In genomic region chr9:35972093-35972492, GRCh38 we compare ENCODE assay signal across 10 cellular contexts. TPM values are rescaled to one million over a fixed set of nuclear protein-coding genes. Genes with fewer than 3 reads are reported as not detected.
DNase-seq lines count a peak whose midpoint lies in the region; ATAC-seq and TF ChIP-seq lines count a peak whose summit lies in the region.
"Had no signal": no experiment of that assay in that cellular context is flagged by ENCODE, and none has a peak within 500 bp of the region (broad histone marks: within the 10 kb centered on the region; RNA-seq: fewer than 3 reads in every experiment).

No MANE protein-coding gene starts in this region.

- H3K4me3 ChIP-seq in lower lobe of right lung: peak overlapping the region; percentile 22
- H3K4me3 ChIP-seq in uterus: no peak overlapping the region

- H3K9me3 ChIP-seq in lower lobe of right lung (peaks cover 16% of the 10 kb centered on the region), uterus (peaks cover 0 to 16% of the 10 kb centered on the region in 2 donors)

- H3K27ac ChIP-seq in lower lobe of right lung: no peak overlapping the region
- no peak overlapping the region for H3K27ac ChIP-seq in foreskin keratinocyte
- no peak overlapping the region for H3K27ac ChIP-seq in uterus

- H3K4me1 ChIP-seq in lower lobe of right lung: no peaks in the 10 kb centered on the region
- H3K4me1 ChIP-seq in foreskin keratinocyte: no peaks in the 10 kb centered on the region
- no peaks in the 10 kb centered on the region for H3K4me1 ChIP-seq in uterus

- no peak for TF ChIP-seq POLR2A in uterus (IDR thresholded peaks at IDR 0.05)

- DNase-seq in activated CD4-positive, alpha-beta T cell treated with anti-CD3 and anti-CD28 coated beads, Interleukin-2, amount 50 U/mL, for 1 hour: peak; percentile 6
- peak; percentile 8 for DNase-seq in activated naive CD8-positive, alpha-beta T cell treated with anti-CD3 and anti-CD28 coated beads, Interleukin-2, amount 50 U/mL, for 16 hours (ENCODE audit: low read depth, low spot score)
- DNase-seq in lower lobe of right lung: no peak
- no peak for DNase-seq in stimulated activated effector memory CD8-positive, alpha-beta T cell treated with anti-CD3 and anti-CD28 coated beads, Interleukin-12 subunit alpha, Interleukin-12 subunit beta, amount 100 ng/mL, for 72 hours (ENCODE audit: low spot score in 2 of 2)
- no peak for DNase-seq in foreskin keratinocyte
- DNase-seq in glomerular visceral epithelial cell (ENCODE audit: extremely low spot score): no peak
- no peak for DNase-seq in uterus
- DNase-seq: posterior cingulate gyrus, substantia nigra had no signal

- H3K4me1 Mint-ChIP-seq in stimulated activated effector memory CD8-positive, alpha-beta T cell treated with anti-CD3 and anti-CD28 coated beads, Interleukin-12 subunit alpha, Interleukin-12 subunit beta, amount 100 ng/mL, for 72 hours: peaks cover 11% of the 10 kb centered on the region

- intact Hi-C loops in lower lobe of right lung (cut with DNase I): no loop called here
- intact Hi-C loops in uterus (cut with DNase I; ENCODE audit: low total_unique reads): no loop called here

- H3K4me3 Mint-ChIP-seq in stimulated activated effector memory CD8-positive, alpha-beta T cell treated with anti-CD3 and anti-CD28 coated beads, Interleukin-12 subunit alpha, Interleukin-12 subunit beta, amount 100 ng/mL, for 72 hours: peak overlapping the region; percentile 26

- H3K9me3 Mint-ChIP-seq in stimulated activated effector memory CD8-positive, alpha-beta T cell treated with anti-CD3 and anti-CD28 coated beads, Interleukin-12 subunit alpha, Interleukin-12 subunit beta, amount 100 ng/mL, for 72 hours: peaks cover 22% of the 10 kb centered on the region

- no peak for TF ChIP-seq CTCF in lower lobe of right lung (IDR thresholded peaks at IDR 0.05)
- TF ChIP-seq CTCF in foreskin keratinocyte (conservative IDR thresholded peaks at IDR 0.05): no peak
- TF ChIP-seq CTCF in uterus (IDR thresholded peaks at IDR 0.05): no peak

- H3K36me3 Mint-ChIP-seq in stimulated activated effector memory CD8-positive, alpha-beta T cell treated with anti-CD3 and anti-CD28 coated beads, Interleukin-12 subunit alpha, Interleukin-12 subunit beta, amount 100 ng/mL, for 72 hours: no peaks in the 10 kb centered on the region

- ATAC-seq in lower lobe of right lung (no peak), foreskin keratinocyte (no peak)
- peak; percentile 61 for ATAC-seq in stimulated activated effector memory CD8-positive, alpha-beta T cell treated with anti-CD3 and anti-CD28 coated beads, Interleukin-12 subunit alpha, Interleukin-12 subunit beta, amount 100 ng/mL, for 72 hours

- no peak overlapping the region for H3K27ac Mint-ChIP-seq in stimulated activated effector memory CD8-positive, alpha-beta T cell treated with anti-CD3 and anti-CD28 coated beads, Interleukin-12 subunit alpha, Interleukin-12 subunit beta, amount 100 ng/mL, for 72 hours

- H3K27me3 ChIP-seq in lower lobe of right lung (ENCODE audit: low read depth) (no peaks in the 10 kb centered on the region), foreskin keratinocyte (peaks cover 88% of the 10 kb centered on the region), uterus (peaks cover 0 to 10% of the 10 kb centered on the region in 2 donors)

- no peaks in the 10 kb centered on the region for H3K36me3 ChIP-seq in lower lobe of right lung
- no peaks in the 10 kb centered on the region for H3K36me3 ChIP-seq in uterus

RNA-seq across cellular contexts. Expression of gene OR2S2, which starts 14.1 kb away (rescaled TPM):
- total RNA-seq in lower lobe of right lung (not detected), foreskin keratinocyte (not detected in 2 replicates), uterus (not detected)
- polyA plus RNA-seq in foreskin keratinocyte: not detected in 2 replicates
- total RNA-seq: M059J had no signal

Comparison
In these comparisons a context has a peak if more than half of its experiments do, and no peak if none do; other contexts are left out.
1. DNase-seq: peak in activated CD4-positive, alpha-beta T cell treated with anti-CD3 and anti-CD28 coated beads, Interleukin-2, amount 50 U/mL, for 1 hour (single experiment) and activated naive CD8-positive, alpha-beta T cell treated with anti-CD3 and anti-CD28 coated beads, Interleukin-2, amount 50 U/mL, for 16 hours (single experiment); none in lower lobe of right lung (single experiment), stimulated activated effector memory CD8-positive, alpha-beta T cell treated with anti-CD3 and anti-CD28 coated beads, Interleukin-12 subunit alpha, Interleukin-12 subunit beta, amount 100 ng/mL, for 72 hours (0 of 2), foreskin keratinocyte (0 of 2), glomerular visceral epithelial cell (single experiment) and uterus (0 of 2).